In the genomic region with DNA sequence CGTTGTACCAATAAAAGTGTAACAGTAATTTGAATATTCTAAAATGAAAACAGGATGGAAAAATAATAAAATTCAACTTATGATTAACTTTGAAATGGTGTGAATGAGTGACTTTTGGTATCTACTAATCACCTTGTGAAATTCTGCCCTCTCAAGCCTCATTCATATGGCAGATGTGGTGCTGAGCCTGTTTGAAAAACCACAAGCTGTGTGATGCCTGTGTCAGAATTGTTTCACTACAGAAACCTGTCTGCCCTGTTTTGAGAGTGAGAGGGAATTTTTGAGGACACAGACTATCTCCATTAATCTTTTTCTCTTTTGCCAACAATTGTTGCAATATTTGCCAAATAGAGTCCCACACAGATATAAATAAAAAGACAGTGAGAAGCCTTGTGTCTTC, we compare ENCODE assay signal across 20 cellular contexts. TPM values are rescaled to one million over a fixed set of nuclear protein-coding genes. Genes with fewer than 3 reads are reported as not detected.
DNase-seq lines count a peak whose midpoint lies in the region; ATAC-seq and TF ChIP-seq lines count a peak whose summit lies in the region.
"Had no signal": no experiment of that assay in that cellular context is flagged by ENCODE, and none has a peak within 500 bp of the region (broad histone marks: within the 10 kb centered on the region; RNA-seq: fewer than 3 reads in every experiment).

No MANE protein-coding gene starts in this region.

- H3K36me3 Mint-ChIP-seq in immature natural killer cell: no peaks in the 10 kb centered on the region
- no peaks in the 10 kb centered on the region for H3K36me3 Mint-ChIP-seq in natural killer cell treated with Interleukin-12 subunit alpha and Interleukin-12 subunit beta and Interleukin-15 and Interleukin-18, amount 100 ng/mL, for 72 hours
- H3K36me3 Mint-ChIP-seq: memory B cell had no signal

- H3F3A ChIP-seq in MM.1S (ENCODE audit: insufficient read depth, low read length): peaks cover 25% of the 10 kb centered on the region

- no peak overlapping the region for H2AFZ ChIP-seq in MM.1S (ENCODE audit: low read length)

- H3K27me3 ChIP-seq in MM.1S (replicated peaks; ENCODE audit: insufficient read depth, low read length): no peaks in the 10 kb centered on the region
- H3K27me3 ChIP-seq: dorsolateral prefrontal cortex, testis had no signal

- no peaks in the 10 kb centered on the region for H3K9me2 ChIP-seq in MM.1S (replicated peaks; ENCODE audit: insufficient read depth, low read length)

- H3K4me2 ChIP-seq in MM.1S (ENCODE audit: low read depth, low read length): peak overlapping the region; percentile 43; the same call in 1 of the 2 replicates

- H3K79me2 ChIP-seq in MM.1S (ENCODE audit: low read length): no peaks in the 10 kb centered on the region

- no peaks in the 10 kb centered on the region for H3K9me3 ChIP-seq in MM.1S (replicated peaks; ENCODE audit: insufficient read depth, low read length)
- H3K9me3 ChIP-seq: testis had no signal

- peaks cover 11 to 15% (median 15%) of the 10 kb centered on the region in 3 donors for H3K27me3 Mint-ChIP-seq in immature natural killer cell (ENCODE audit: low read depth in 3 of 3)
- H3K27me3 Mint-ChIP-seq in natural killer cell treated with Interleukin-12 subunit alpha and Interleukin-12 subunit beta and Interleukin-15 and Interleukin-18, amount 100 ng/mL, for 72 hours: peaks cover 14 to 16% of the 10 kb centered on the region in 2 donors
- H3K27me3 Mint-ChIP-seq: memory B cell had no signal

- H3K27ac Mint-ChIP-seq in immature natural killer cell: no peak overlapping the region
- H3K27ac Mint-ChIP-seq in natural killer cell treated with Interleukin-12 subunit alpha and Interleukin-12 subunit beta and Interleukin-15 and Interleukin-18, amount 100 ng/mL, for 72 hours: no peak overlapping the region
- H3K27ac Mint-ChIP-seq: HFFc6, memory B cell had no signal

- no peak overlapping the region for H3K4me3 Mint-ChIP-seq in immature natural killer cell
- H3K4me3 Mint-ChIP-seq in natural killer cell treated with Interleukin-12 subunit alpha and Interleukin-12 subunit beta and Interleukin-15 and Interleukin-18, amount 100 ng/mL, for 72 hours: no peak overlapping the region
- H3K4me3 Mint-ChIP-seq: HFFc6, memory B cell had no signal

- H4K20me1 ChIP-seq in MM.1S (ENCODE audit: insufficient read depth, low read length): no peaks in the 10 kb centered on the region

- H3K4me1 Mint-ChIP-seq in immature natural killer cell: peaks cover 24 to 25% of the 10 kb centered on the region in 2 donors
- H3K4me1 Mint-ChIP-seq in natural killer cell treated with Interleukin-12 subunit alpha and Interleukin-12 subunit beta and Interleukin-15 and Interleukin-18, amount 100 ng/mL, for 72 hours (ENCODE audit: low read depth in 2 of 2): peaks cover 17 to 18% of the 10 kb centered on the region in 2 donors

- no peaks in the 10 kb centered on the region for H3K9me3 Mint-ChIP-seq in immature natural killer cell
- no peaks in the 10 kb centered on the region for H3K9me3 Mint-ChIP-seq in natural killer cell treated with Interleukin-12 subunit alpha and Interleukin-12 subunit beta and Interleukin-15 and Interleukin-18, amount 100 ng/mL, for 72 hours
- H3K9me3 Mint-ChIP-seq: HFFc6, memory B cell had no signal

- DNase-seq in MM.1S (peak; percentile 75), DMS 273 treated with DMSO at 0.1 percent for 48 hours (lab: John Stamatoyannopoulos, UW) (no peak), immature natural killer cell (no peak)
- DNase-seq in natural killer cell treated with Interleukin-12 subunit alpha and Interleukin-12 subunit beta and Interleukin-15 and Interleukin-18, amount 100 ng/mL, for 72 hours (ENCODE audit: low spot score): no peak
- DNase-seq: activated T-cell treated with anti-CD3 and anti-CD28 coated beads, Interleukin-2, amount 50 U/mL, for 48 hours; dorsolateral prefrontal cortex; HFFc6; NCI-H2227 treated with DMSO at 0.1 percent for 48 hours; occipital lobe; OCI-M1; SW 1271; testis had no signal

- H3K27ac ChIP-seq in MM.1S (ENCODE audit: low read length): peak overlapping the region; percentile 49; the same call in 1 of the 2 replicates
- H3K27ac ChIP-seq: C4-2B, dorsolateral prefrontal cortex, skin epidermis, testis had no signal

- H3K9ac ChIP-seq in MM.1S (ENCODE audit: low read length): no peak overlapping the region

- no peaks in the 10 kb centered on the region for H3K36me3 ChIP-seq in MM.1S (replicated peaks; ENCODE audit: insufficient read depth, low read length)

- ATAC-seq in GM18519 (IDR thresholded peaks at IDR 0.05; ENCODE audit: low FRiP score, unreplicated experiment) (peak; percentile 40), GM19351 (IDR thresholded peaks at IDR 0.05; ENCODE audit: unreplicated experiment) (peak; percentile 28), HG02798 (IDR thresholded peaks at IDR 0.05; ENCODE audit: poor library complexity, unreplicated experiment) (peak; percentile 49), GM21360 (IDR thresholded peaks at IDR 0.05; ENCODE audit: unreplicated experiment) (no peak)
- no peak for ATAC-seq in natural killer cell treated with Interleukin-12 subunit alpha and Interleukin-12 subunit beta and Interleukin-15 and Interleukin-18, amount 100 ng/mL, for 72 hours

- H3K4me1 ChIP-seq in MM.1S (ENCODE audit: low read length): peaks cover 23% of the 10 kb centered on the region; the same call in 1 of the 2 replicates
- H3K4me1 ChIP-seq: testis had no signal

- TF ChIP-seq CTCF in MM.1S (IDR thresholded peaks at IDR 0.05; ENCODE audit: low read length): no peak

- H3K4me3 ChIP-seq in MM.1S (ENCODE audit: low read length): no peak overlapping the region
- H3K4me3 ChIP-seq: dorsolateral prefrontal cortex, skin epidermis, testis had no signal

RNA-seq across cellular contexts. Expression of gene RNU6-7, which starts 3.9 kb away (rescaled TPM):
- polyA plus RNA-seq in immature natural killer cell: not detected
- total RNA-seq in natural killer cell treated with Interleukin-12 subunit alpha and Interleukin-12 subunit beta and Interleukin-15 and Interleukin-18, amount 100 ng/mL, for 72 hours: not detected
- total RNA-seq: dorsolateral prefrontal cortex, HFFc6, HT-29, occipital lobe, testis had no signal

RNA-seq across cellular contexts. Expression of gene RNU6-8, which starts 5.2 kb away (rescaled TPM):
- not detected for polyA plus RNA-seq in immature natural killer cell
- total RNA-seq in natural killer cell treated with Interleukin-12 subunit alpha and Interleukin-12 subunit beta and Interleukin-15 and Interleukin-18, amount 100 ng/mL, for 72 hours: not detected
- total RNA-seq: dorsolateral prefrontal cortex, HFFc6, HT-29, occipital lobe, testis had no signal

Comparison
In these comparisons a context has a peak if more than half of its experiments do, and no peak if none do; other contexts are left out.
1. ATAC-seq: peak in GM18519 (single experiment), GM19351 (single experiment) and HG02798 (single experiment); none in natural killer cell treated with Interleukin-12 subunit alpha and Interleukin-12 subunit beta and Interleukin-15 and Interleukin-18, amount 100 ng/mL, for 72 hours (0 of 2) and GM21360 (single experiment).